7 cellular contexts compared by ENCODE assay signal in genomic region chr16:51971184-51971583, GRCh38.
A peak's percentile ranks its signal among the peaks of the same experiment; 100 is the strongest.
DNase-seq lines count a peak whose midpoint lies in the region; ATAC-seq, FAIRE-seq and TF ChIP-seq lines count a peak whose summit lies in the region.

No MANE protein-coding gene starts in this region.

- peaks cover 51% of the 10 kb centered on the region for H3K27me3 Mint-ChIP-seq in progenitor cell of endocrine pancreas

- H3K4me3 Mint-ChIP-seq in progenitor cell of endocrine pancreas (ENCODE audit: low read depth): no peak overlapping the region

- DNase-seq in NCI-H2171 (lab: John Stamatoyannopoulos, UW): peak; percentile 7
- peak; percentile 61 for DNase-seq in choroid plexus epithelial cell (ENCODE audit: low read depth)
- DNase-seq in progenitor cell of endocrine pancreas (ENCODE audit: low spot score, unreplicated experiment): no peak
- no peak for DNase-seq in sigmoid colon
- DNase-seq in frontal cortex (ENCODE audit: low spot score in 2 of 2): no peak

- TF ChIP-seq CTCF in GM12874 (IDR thresholded peaks at IDR 0.05; ENCODE audit: insufficient read depth, low read depth, low read length): peak; percentile 18; the same call in 1 of the 2 replicates
- peak; percentile 79 for TF ChIP-seq CTCF in choroid plexus epithelial cell (conservative IDR thresholded peaks at IDR 0.05; ENCODE audit: low read depth, low read length)
- peak; percentile 69 for TF ChIP-seq CTCF in progenitor cell of endocrine pancreas (IDR thresholded peaks at IDR 0.05; ENCODE audit: unreplicated experiment)
- TF ChIP-seq CTCF in sigmoid colon (IDR thresholded peaks at IDR 0.05): no peak

- FAIRE-seq in frontal cortex (lab: Jason Lieb, UNC): no peak

- no peaks in the 10 kb centered on the region for H3K36me3 Mint-ChIP-seq in progenitor cell of endocrine pancreas (ENCODE audit: insufficient read depth)

- H3K9me3 Mint-ChIP-seq in progenitor cell of endocrine pancreas (ENCODE audit: low read depth): no peaks in the 10 kb centered on the region

- H3K27ac ChIP-seq in sigmoid colon: no peak overlapping the region

- H3K4me3 ChIP-seq in choroid plexus epithelial cell (ENCODE audit: low read depth, low read length) (no peak overlapping the region), sigmoid colon (no peak overlapping the region)

- no peak for ATAC-seq in HG02798 (IDR thresholded peaks at IDR 0.05; ENCODE audit: poor library complexity, unreplicated experiment)

- intact Hi-C loops in sigmoid colon (cut with DNase I): no loop called here

- H3K9me3 ChIP-seq in sigmoid colon: no peaks in the 10 kb centered on the region

- no peak for TF ChIP-seq POLR2A in sigmoid colon (IDR thresholded peaks at IDR 0.05)

- H3K4me1 ChIP-seq in sigmoid colon: no peaks in the 10 kb centered on the region

- TF ChIP-seq EP300 in sigmoid colon (IDR thresholded peaks at IDR 0.05): no peak

- H3K27ac Mint-ChIP-seq in progenitor cell of endocrine pancreas: no peak overlapping the region

- WGBS in sigmoid colon, 2 donors: 43 to 48% methylated on average over 4 of the region's 4 CpGs

- peaks cover 2% of the 10 kb centered on the region for H3K4me1 Mint-ChIP-seq in progenitor cell of endocrine pancreas (ENCODE audit: low read depth)

- H3K36me3 ChIP-seq in sigmoid colon: no peaks in the 10 kb centered on the region

- no peaks in the 10 kb centered on the region for H3K27me3 ChIP-seq in sigmoid colon

Comparison
In these comparisons a context has a peak if more than half of its experiments do, and no peak if none do; other contexts are left out.
1. CTCF ChIP-seq: peak in GM12874 (single experiment), choroid plexus epithelial cell (single experiment) and progenitor cell of endocrine pancreas (single experiment); none in sigmoid colon (0 of 4).
2. DNase-seq: peak in NCI-H2171 (single experiment) and choroid plexus epithelial cell (single experiment); none in progenitor cell of endocrine pancreas (single experiment), sigmoid colon (single experiment) and frontal cortex (0 of 2).